32 cellular contexts compared by ENCODE assay signal in the genomic region with DNA sequence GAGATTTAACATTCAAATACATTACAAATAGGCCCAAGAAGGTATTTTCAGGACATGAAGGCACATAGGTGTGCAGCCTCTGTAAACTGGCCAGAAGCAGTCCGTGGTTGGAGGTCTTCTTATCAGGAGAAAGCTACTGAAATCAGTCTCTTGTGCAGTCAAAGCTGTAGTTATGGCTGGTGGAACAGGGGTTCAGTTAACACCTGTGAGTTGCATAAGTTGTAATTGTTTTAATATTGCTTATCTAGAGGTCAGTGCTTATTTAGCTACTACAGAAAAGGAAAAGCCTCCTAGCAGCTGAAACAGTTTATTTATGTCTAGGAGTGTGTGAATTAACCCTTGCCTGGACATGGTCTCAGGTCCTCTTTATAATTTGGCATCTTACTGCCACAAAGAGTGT.
"Had no signal": no experiment of that assay in that cellular context is flagged by ENCODE, and none has a peak within 500 bp of the region (broad histone marks: within the 10 kb centered on the region; RNA-seq: fewer than 3 reads in every experiment).

No MANE protein-coding gene starts in this region.

- H3K27me3 ChIP-seq: MG63, SJSA1 had no signal

- ATAC-seq: Panc1, Right ventricle myocardium inferior, T-cell had no signal

- DNase-seq: Kasumi-1, KG1, MG63, MV-4-11, NCI-H1092, NCI-H1105, NCI-H1436, NCI-H146, NCI-H1694, NCI-H187, NCI-H1930, NCI-H2029 treated with DMSO at 0.1 percent for 48 hours, NCI-H2081 treated with DMSO at 0.1 percent for 48 hours, NCI-H2107, NCI-H2171, NCI-H226, NCI-H446 treated with DMSO at 0.1 percent for 48 hours, NCI-H510A, NCI-H524, NCI-H526, NCI-H69, NCI-H748 treated with DMSO at 0.1 percent for 48 hours, NCI-H82, OCI-M1, PC-9, SHP77 treated with DMSO at 0.1 percent for 48 hours, SK-N-SH, T-cell had no signal

- H3K4me3 ChIP-seq: MG63, PC-9, SJSA1 had no signal

- H3K9me2 ChIP-seq: SK-N-SH had no signal

- H3K4me2 ChIP-seq: PC-9, SK-N-SH had no signal

- H2AFZ ChIP-seq: PC-9 had no signal

- H3K9ac ChIP-seq: SK-N-SH had no signal

- H3K27ac ChIP-seq: PC-9, RWPE1, SJSA1 had no signal

- H3K9me3 ChIP-seq: MG63, SJSA1, SK-N-SH had no signal

- H3K4me1 ChIP-seq: SJSA1 had no signal

- H3K36me3 ChIP-seq: MG63, SJSA1 had no signal
